Comparison of ENCODE assay signal across 17 cellular contexts in genomic region chr14:104980601-104981531, GRCh38. TPM values are rescaled to one million over a fixed set of nuclear protein-coding genes. Genes with fewer than 3 reads are reported as not detected.
DNase-seq lines count a peak whose midpoint lies in the region; ATAC-seq and TF ChIP-seq lines count a peak whose summit lies in the region.
"Had no signal": no experiment of that assay in that cellular context is flagged by ENCODE, and none has a peak within 500 bp of the region (broad histone marks: within the 10 kb centered on the region; RNA-seq: fewer than 3 reads in every experiment).

No MANE protein-coding gene starts in this region.

- H3K4me1 ChIP-seq in mammary epithelial cell (ENCODE audit: insufficient read depth, low read length) = peaks cover 48% of the 10 kb centered on the region
- H3K4me1 ChIP-seq in colonic mucosa = peaks cover 16% of the 10 kb centered on the region
- peaks cover 25% of the 10 kb centered on the region for H3K4me1 ChIP-seq in muscle layer of colon (ENCODE audit: insufficient read depth, low read length)
- peaks cover 25 to 47% (median 36%) of the 10 kb centered on the region in 3 donors for H3K4me1 ChIP-seq in skeletal muscle tissue (ENCODE audit: control insufficient read depth in 3 of 3, insufficient read depth in 3 of 3, low read length in 3 of 3)

- H3K27ac ChIP-seq in mammary epithelial cell (ENCODE audit: insufficient read depth, low read depth, low read length) (no peak overlapping the region), colonic mucosa (no peak overlapping the region), muscle layer of colon (ENCODE audit: low read depth, low read length) (peak overlapping the region; percentile 19), skeletal muscle tissue (ENCODE audit: low read depth, low read length) (peak overlapping the region; percentile 54)

- WGBS in mammary epithelial cell (ENCODE audit: low coverage, missing lambda C conversion rate) = 97% methylated on average over 17 of the region's 22 CpGs

- H3K9me3 Mint-ChIP-seq in MCF 10A (ENCODE audit: unreplicated experiment) = no peaks in the 10 kb centered on the region
- H3K9me3 Mint-ChIP-seq: dendritic cell treated with granulocyte-macrophage colony-stimulating factor and Interleukin-4, amounts not matched to agents 40 ng/mL and 50 ng/mL, for 4 days; naive thymus-derived CD8-positive, alpha-beta T cell had no signal

- no peak overlapping the region for H3K4me2 ChIP-seq in mammary epithelial cell (ENCODE audit: insufficient read depth, low read depth, low read length)

- H3K9me3 ChIP-seq in mammary epithelial cell (replicated peaks; ENCODE audit: insufficient read depth, low read length) (no peaks in the 10 kb centered on the region), colonic mucosa (no peaks in the 10 kb centered on the region), muscle layer of colon (ENCODE audit: low read length) (no peaks in the 10 kb centered on the region), skeletal muscle tissue (ENCODE audit: control insufficient read depth in 3 of 3, low read length in 3 of 3) (no peaks in the 10 kb centered on the region)
- H3K9me3 ChIP-seq: thoracic aorta had no signal

- H3K36me3 ChIP-seq in mammary epithelial cell (ENCODE audit: insufficient read depth, low read length) (no peaks in the 10 kb centered on the region), colonic mucosa (no peaks in the 10 kb centered on the region), muscle layer of colon (ENCODE audit: insufficient read depth, low read length) (no peaks in the 10 kb centered on the region), skeletal muscle tissue (ENCODE audit: control insufficient read depth in 3 of 3, insufficient read depth in 3 of 3, low read length in 3 of 3) (no peaks in the 10 kb centered on the region)
- H3K36me3 ChIP-seq: thoracic aorta had no signal

- CTCF ChIA-PET in MCF 10A (lab: Yijun Ruan, JAX) (interaction anchor here (0.7 to 0.8 kb wide), 2 partner anchors 18 to 209 kb away, joined by 3 read pairs; no protein-coding TSS in a partner anchor), mammary epithelial cell (lab: Charles Lee; ENCODE audit: low non-redundant PET) (no interaction called here)

- no peaks in the 10 kb centered on the region for H4K20me1 ChIP-seq in mammary epithelial cell (ENCODE audit: insufficient read depth, low read length)

- no peak for TF ChIP-seq CTCF in MCF 10A (IDR thresholded peaks at IDR 0.05; ENCODE audit: unreplicated experiment)
- no peak for TF ChIP-seq CTCF in mammary epithelial cell (conservative IDR thresholded peaks at IDR 0.05 in 1 of 2, IDR thresholded peaks at IDR 0.05 in 1 of 2; ENCODE audit: extremely low read depth in 1 of 2, insufficient read depth in 1 of 2, low read depth in 1 of 2, low read length in 2 of 2)
- no peak for TF ChIP-seq CTCF in colonic mucosa (IDR thresholded peaks at IDR 0.05)

- peak overlapping the region; percentile 47 for H3K27ac Mint-ChIP-seq in MCF 10A (ENCODE audit: low read depth, unreplicated experiment)
- H3K27ac Mint-ChIP-seq: dendritic cell treated with granulocyte-macrophage colony-stimulating factor and Interleukin-4, amounts not matched to agents 40 ng/mL and 50 ng/mL, for 4 days had no signal

- POLR2A ChIA-PET in MCF 10A (lab: Yijun Ruan, JAX) = interaction anchor here (1.6 to 6.5 kb wide), 3 partner anchors 10 to 38 kb away, joined by 8 to 116 read pairs (median 54); partner anchors contain the start of gene CDCA4

- H3K9ac ChIP-seq in mammary epithelial cell (ENCODE audit: insufficient read depth, low read length) = no peak overlapping the region
- H3K9ac ChIP-seq in colonic mucosa (ENCODE audit: low read depth in 2 of 2, low read length in 2 of 2) = no peak overlapping the region
- H3K9ac ChIP-seq in muscle layer of colon (ENCODE audit: low read length) = no peak overlapping the region
- H3K9ac ChIP-seq in skeletal muscle tissue (ENCODE audit: low read depth in 1 of 3, low read length in 3 of 3) = peak overlapping the region in 2 of 3 donors; percentile 25 to 38

- no peak for ATAC-seq in GM21723 (IDR thresholded peaks at IDR 0.05; ENCODE audit: unreplicated experiment)
- ATAC-seq: naive thymus-derived CD8-positive, alpha-beta T cell had no signal

- BruUV-seq in MCF 10A (replicated peaks; lab: Mats Ljungman, UMichigan) = no TSS peak
- BruUV-seq in mammary epithelial cell (replicated peaks; lab: Mats Ljungman, UMichigan) = no TSS peak

- no peaks in the 10 kb centered on the region for H3K27me3 ChIP-seq in mammary epithelial cell (ENCODE audit: insufficient read depth, low read length)
- peaks cover 22% of the 10 kb centered on the region for H3K27me3 ChIP-seq in colonic mucosa
- H3K27me3 ChIP-seq in muscle layer of colon (ENCODE audit: control insufficient read depth in 1 of 2, insufficient read depth in 2 of 2, low read length in 2 of 2) = no peaks in the 10 kb centered on the region
- H3K27me3 ChIP-seq in skeletal muscle tissue (ENCODE audit: control insufficient read depth in 3 of 3, insufficient read depth in 3 of 3, low read length in 3 of 3) = peaks cover 0 to 12% (median 5%) of the 10 kb centered on the region in 3 donors

- dilution Hi-C loops in mammary epithelial cell (cut with HindIII; ENCODE audit: low sequenced_read_pairs) = loop anchor here (5.0 to 10.0 kb wide), 2 partner anchors 36 to 94 kb away; no protein-coding TSS in a partner anchor

- no peak overlapping the region for H3K4me3 Mint-ChIP-seq in MCF 10A (ENCODE audit: unreplicated experiment)
- H3K4me3 Mint-ChIP-seq: dendritic cell treated with granulocyte-macrophage colony-stimulating factor and Interleukin-4, amounts not matched to agents 40 ng/mL and 50 ng/mL, for 4 days had no signal

- H3K79me2 ChIP-seq in mammary epithelial cell (ENCODE audit: insufficient read depth, low read length) = peaks cover 16% of the 10 kb centered on the region

- H3K36me3 Mint-ChIP-seq in MCF 10A (ENCODE audit: insufficient read depth, unreplicated experiment) = no peaks in the 10 kb centered on the region

- DNase-seq in MCF 10A (ENCODE audit: unreplicated experiment) (no peak), mammary epithelial cell (no peak), colonic mucosa (peak; percentile 16), DMS 273 (lab: John Stamatoyannopoulos, UW; ENCODE audit: unreplicated experiment) (no peak), NCI-H226 (no peak)
- DNase-seq: activated CD4-positive, alpha-beta T cell treated with anti-CD3 and anti-CD28 coated beads, Interleukin-2, amount 50 U/mL, for 4 hours; activated effector memory CD4-positive, alpha-beta T cell treated with anti-CD3 and anti-CD28 coated beads, Interleukin-2, amount 50 U/mL, for 16 hours; HCEC 1CT; mesendoderm; NCI-H1417 treated with DMSO at 0.1 percent for 48 hours; SIG-M5 had no signal

- intact Hi-C loops in MCF 10A (cut with micrococcal nuclease) (no loop called here), mammary epithelial cell (cut with micrococcal nuclease) (no loop called here), colonic mucosa (cut with DNase I) (loop anchor here (5.0 kb wide), 1 partner anchor 36 kb away; no protein-coding TSS in a partner anchor)

- no peak overlapping the region for H2AFZ ChIP-seq in mammary epithelial cell (ENCODE audit: low read depth, low read length)

- H3K4me1 Mint-ChIP-seq in MCF 10A (ENCODE audit: insufficient read depth, unreplicated experiment) = peaks cover 30% of the 10 kb centered on the region

- in situ Hi-C loops in mammary epithelial cell (cut with MboI; ENCODE audit: low sequenced_read_pairs in 2 of 2) = loop anchor here in 1 of 2 donors (5.0 kb wide), 1 partner anchor 41 kb away; the partner anchor contains the start of gene CDCA4

- H3K27me3 Mint-ChIP-seq in MCF 10A (ENCODE audit: insufficient read depth, unreplicated experiment) = no peaks in the 10 kb centered on the region

- no peak overlapping the region for H3K4me3 ChIP-seq in mammary epithelial cell (replicated peaks in 1 of 3; ENCODE audit: insufficient read depth in 1 of 3, low read depth in 2 of 3, low read length in 3 of 3)
- H3K4me3 ChIP-seq in colonic mucosa = no peak overlapping the region
- no peak overlapping the region for H3K4me3 ChIP-seq in muscle layer of colon (ENCODE audit: low read depth in 1 of 2, low read length in 2 of 2)
- H3K4me3 ChIP-seq in skeletal muscle tissue (ENCODE audit: low read length in 3 of 3) = no peak overlapping the region
- H3K4me3 ChIP-seq: thoracic aorta had no signal

RNA-seq across cellular contexts. Expression of gene AHNAK2, which starts 2.7 kb away (rescaled TPM):
- total RNA-seq in MCF 10A (2022) (218 and 286 TPM in 2 replicates), mammary epithelial cell (100 to 1,000 TPM; 110 to 302 TPM), colonic mucosa (10 to 100 TPM in 1 of 2 donors, 1 to 10 TPM in 1; 5.1 to 21.5 TPM), skeletal muscle tissue (11.5 TPM)
- polyA plus RNA-seq in mammary epithelial cell = 43.1 TPM
- 327 TPM for polyA minus RNA-seq in mammary epithelial cell
- total RNA-seq: naive thymus-derived CD8-positive, alpha-beta T cell had no signal
- polyA plus RNA-seq: naive thymus-derived CD8-positive, alpha-beta T cell had no signal

RNA-seq across cellular contexts. Expression of gene CLBA1, which starts 4.7 kb away (rescaled TPM):
- total RNA-seq in MCF 10A (2022) = 20.3 and 24.3 TPM in 2 replicates
- 10 to 100 TPM; 11.0 to 14.7 TPM for total RNA-seq in mammary epithelial cell
- 7.4 TPM for polyA plus RNA-seq in mammary epithelial cell
- polyA minus RNA-seq in mammary epithelial cell = 3.0 TPM
- 1 to 10 TPM; 3.8 TPM for total RNA-seq in colonic mucosa
- 2.1 TPM for total RNA-seq in skeletal muscle tissue

RNA-seq across cellular contexts. Expression of gene CDCA4, which starts 40.0 kb away (rescaled TPM):
- total RNA-seq in MCF 10A (2022) (29.3 and 33.0 TPM in 2 replicates), mammary epithelial cell (10 to 100 TPM; 38.2 to 61.7 TPM), colonic mucosa (10 to 100 TPM in 1 of 2 donors, 1 to 10 TPM in 1; 8.3 to 16.3 TPM), skeletal muscle tissue (15.1 TPM)
- polyA plus RNA-seq in mammary epithelial cell = 53.4 TPM
- 38.9 TPM for polyA minus RNA-seq in mammary epithelial cell

RNA-seq across cellular contexts. Expression of gene PLD4, which starts 56.2 kb away (rescaled TPM):
- total RNA-seq in MCF 10A (2022) (not detected in 2 replicates), mammary epithelial cell (under 1 TPM in 1 of 2 donors, not detected in 1; 0.09 TPM), colonic mucosa (1 to 10 TPM in 1 of 2 donors, not detected in 1; 1.2 TPM), skeletal muscle tissue (7.8 TPM)
- polyA plus RNA-seq in mammary epithelial cell = 0.01 TPM
- polyA minus RNA-seq in mammary epithelial cell = not detected

Comparison
In these comparisons a context has a peak if more than half of its experiments do, and no peak if none do; other contexts are left out.
1. H3K27ac ChIP-seq: peak in muscle layer of colon (single experiment) and skeletal muscle tissue (single experiment); none in mammary epithelial cell (single experiment) and colonic mucosa (single experiment).
2. H3K9ac ChIP-seq: peak in skeletal muscle tissue (2 of 3); none in mammary epithelial cell (single experiment), colonic mucosa (0 of 2) and muscle layer of colon (single experiment).